ENCODE assay signal across 8 cellular contexts in the genomic region with DNA sequence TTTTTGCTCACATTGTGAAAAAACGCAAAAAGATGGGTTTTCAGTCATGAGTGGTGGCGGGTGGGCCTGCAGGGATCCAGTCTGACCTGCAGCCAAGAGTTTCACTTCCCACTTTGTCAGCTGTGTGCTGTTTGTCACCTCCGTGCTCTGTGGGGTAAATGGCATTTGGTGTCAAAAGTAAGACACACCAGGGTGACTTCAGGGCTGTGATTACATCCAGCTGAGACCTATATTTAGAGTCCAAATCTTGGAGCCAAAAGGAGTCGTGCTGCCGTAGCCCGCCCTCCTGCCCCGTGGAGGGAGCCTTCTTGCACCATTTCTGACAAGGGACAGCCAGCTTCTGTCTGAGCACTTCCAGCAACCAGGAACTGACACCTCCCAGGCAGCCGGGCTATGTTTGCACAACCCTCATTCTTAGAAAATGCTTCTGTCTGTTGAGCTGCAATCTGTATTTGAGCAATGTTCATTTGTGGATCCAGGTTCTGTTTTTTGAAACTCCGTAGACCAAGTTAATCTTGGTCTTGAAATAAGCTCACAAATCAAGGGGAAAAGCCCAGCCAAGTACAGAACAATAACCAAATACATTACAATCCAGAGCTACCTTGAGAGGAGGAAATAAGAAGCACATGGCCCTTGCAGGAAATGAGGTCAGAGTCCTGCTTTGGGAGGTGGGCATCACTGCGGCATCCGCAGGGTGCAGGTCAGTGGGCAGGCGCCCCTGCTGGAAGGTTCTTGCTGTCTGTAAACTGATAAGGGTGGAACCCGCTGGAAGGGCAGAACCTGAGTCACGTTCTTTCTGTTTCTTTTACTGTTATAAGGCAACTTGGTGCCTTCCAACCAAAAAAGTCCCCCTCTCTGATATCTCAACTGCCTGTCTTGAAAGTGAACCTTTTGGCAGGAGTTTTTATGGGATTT. TPM values are rescaled to one million over a fixed set of nuclear protein-coding genes. Genes with fewer than 3 reads are reported as not detected.
DNase-seq lines count a peak whose midpoint lies in the region; ATAC-seq, FAIRE-seq and TF ChIP-seq lines count a peak whose summit lies in the region.

No MANE protein-coding gene starts in this region.

- TF ChIP-seq POLR2A in GM12878 (IDR thresholded peaks at IDR 0.05; ENCODE audit: low read depth, low read length): no peak

- H3K36me3 ChIP-seq in BE2C: no peaks in the 10 kb centered on the region; the same call in 1 of the 2 replicates
- H3K36me3 ChIP-seq in GM12878 (ENCODE audit: control insufficient read depth in 2 of 2, insufficient read depth in 2 of 2, low read length in 1 of 2): no peaks in the 10 kb centered on the region

- in situ Hi-C loops in GM12878 (cut with MboI): no loop called here

- TF ChIP-seq RAD21 in GM12878 (IDR thresholded peaks at IDR 0.05; ENCODE audit: insufficient read depth, low read depth, low read length): 0 out of 2 replicates have a peak, but pooled peaks have one; percentile 7

- H3K79me2 ChIP-seq in GM12878 (ENCODE audit: control insufficient read depth, insufficient read depth, low read length): no peaks in the 10 kb centered on the region

- intact Hi-C loops in GM12878 (cut with micrococcal nuclease; ENCODE audit: unreplicated experiment): loop anchor here (5.0 to 10.0 kb wide), 2 partner anchors 46 to 231 kb away; no protein-coding TSS in a partner anchor

- H3K27me3 ChIP-seq in BE2C (no peaks in the 10 kb centered on the region), GM12878 (replicated peaks in 1 of 2; ENCODE audit: control insufficient read depth in 2 of 2, insufficient read depth in 2 of 2, low read length in 1 of 2) (no peaks in the 10 kb centered on the region)

- no peaks in the 10 kb centered on the region for H4K20me1 ChIP-seq in GM12878 (ENCODE audit: control insufficient read depth, insufficient read depth)

- H3K4me1 ChIP-seq in BE2C (peaks cover 29% of the 10 kb centered on the region), GM12878 (ENCODE audit: control insufficient read depth, insufficient read depth, low read length) (peaks cover 69% of the 10 kb centered on the region)

- 0% methylated on average over 14 of the region's 14 CpGs for WGBS in GM12878 (ENCODE audit: insufficient coverage, insufficient replicate concordance, low lambda C conversion rate, missing lambda C conversion rate)

- TF ChIP-seq CTCF in BE2C (IDR thresholded peaks at IDR 0.05; ENCODE audit: low read depth, low read length) (peak; percentile 51), GM12878 (IDR thresholded peaks at IDR 0.05 in 2 of 3, conservative IDR thresholded peaks at IDR 0.05 in 1 of 3; ENCODE audit: control insufficient read depth in 2 of 3, extremely low read depth in 1 of 3, insufficient read depth in 1 of 3, low read depth in 3 of 3, low read length in 3 of 3) (peak; percentile 37 to 47 (median 43); a peak in 4 of 6 replicates)

- peak overlapping the region; percentile 68 for H3K4me2 ChIP-seq in GM12878 (ENCODE audit: control insufficient read depth, insufficient read depth)

- CTCF ChIA-PET in GM12878 (lab: Yijun Ruan, JAX): interaction anchor here (0.6 to 10.6 kb wide), 16 partner anchors 9 to 304 kb away, joined by 3 to 151 read pairs (median 5); a partner anchor contains a TSS

- H3K4me3 ChIP-seq in BE2C (ENCODE audit: low read depth, low read length) (no peak overlapping the region), GM12878 (no peak overlapping the region; the same call in 1 of the 2 replicates)

- peak overlapping the region; percentile 45 for H2AFZ ChIP-seq in GM12878 (ENCODE audit: control insufficient read depth, low read depth, low read length)

- RAD21 ChIA-PET in GM12878 (lab: Charles Lee; ENCODE audit: unreplicated experiment): interaction anchor here (0.8 to 4.1 kb wide), 22 partner anchors 9 to 372 kb away, joined by 3 to 46 read pairs (median 6); a partner anchor contains a TSS

- H3K27ac ChIP-seq in GM12878 (ENCODE audit: control insufficient read depth, insufficient read depth): peak overlapping the region; percentile 84

- peak; percentile 91 to 98 for TF ChIP-seq EP300 in GM12878 (IDR thresholded peaks at IDR 0.05; ENCODE audit: borderline replicate concordance in 1 of 2, control insufficient read depth in 1 of 2, low read depth in 2 of 2, low read length in 2 of 2)

- SMC1A ChIA-PET in GM12878 (lab: Charles Lee; ENCODE audit: uncharacterized antibody, unreplicated experiment): interaction anchor here (0.7 to 7.8 kb wide), 24 partner anchors 9 to 809 kb away, joined by 3 to 77 read pairs (median 4); a partner anchor contains a TSS

- H3K9ac ChIP-seq in GM12878 (ENCODE audit: control insufficient read depth, insufficient read depth, low read length): peak overlapping the region; percentile 22; the same call in 1 of the 2 replicates

- DNase-seq in BE2C: peak; percentile 62
- peak; percentile 74 for DNase-seq in T-helper 9 cell
- DNase-seq in GM12878 (ENCODE audit: low read depth, low spot score): peak; percentile 82
- peak; percentile 38 for DNase-seq in kidney glomerular epithelial cell (lab: John Stamatoyannopoulos, UW)
- peak; percentile 75 to 79 for DNase-seq in stimulated activated CD4-positive, alpha-beta T cell treated with anti-CD3 and anti-CD28 coated beads, Interleukin-2, amount 100 ng/mL, for 24 hours
- DNase-seq in GDM1 (lab: John Stamatoyannopoulos, UW): no peak

- ATAC-seq in GM19351 (IDR thresholded peaks at IDR 0.05; ENCODE audit: unreplicated experiment) (peak; percentile 50), HG03571 (IDR thresholded peaks at IDR 0.05; ENCODE audit: unreplicated experiment) (peak; percentile 39), GM12878 (peak; percentile 71)

- H3K9me3 ChIP-seq in BE2C (no peaks in the 10 kb centered on the region), GM12878 (replicated peaks; ENCODE audit: control insufficient read depth, insufficient read depth, low read length) (no peaks in the 10 kb centered on the region)

- POLR2A ChIA-PET in GM12878 (lab: Charles Lee): interaction anchor here (0.5 to 3.2 kb wide), 12 partner anchors 10 to 302 kb away, joined by 3 to 38 read pairs (median 5); no protein-coding TSS in a partner anchor

- BruUV-seq in GM12878 (replicated peaks; lab: Mats Ljungman, UMichigan): no TSS peak

- peak; percentile 86 for FAIRE-seq in GM12878 (lab: Jason Lieb, UNC)

TF ChIP-seq in GM12878, 131 proteins besides CTCF, POLR2A, EP300 and RAD21 (continues in another document):
- TF ChIP-seq, protein P1, sequence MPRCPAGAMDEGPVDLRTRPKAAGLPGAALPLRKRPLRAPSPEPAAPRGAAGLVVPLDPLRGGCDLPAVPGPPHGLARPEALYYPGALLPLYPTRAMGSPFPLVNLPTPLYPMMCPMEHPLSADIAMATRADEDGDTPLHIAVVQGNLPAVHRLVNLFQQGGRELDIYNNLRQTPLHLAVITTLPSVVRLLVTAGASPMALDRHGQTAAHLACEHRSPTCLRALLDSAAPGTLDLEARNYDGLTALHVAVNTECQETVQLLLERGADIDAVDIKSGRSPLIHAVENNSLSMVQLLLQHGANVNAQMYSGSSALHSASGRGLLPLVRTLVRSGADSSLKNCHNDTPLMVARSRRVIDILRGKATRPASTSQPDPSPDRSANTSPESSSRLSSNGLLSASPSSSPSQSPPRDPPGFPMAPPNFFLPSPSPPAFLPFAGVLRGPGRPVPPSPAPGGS (IDR thresholded peaks at IDR 0.05; ENCODE audit: borderline replicate concordance, insufficient read depth, low read depth, low read length, poor library complexity, severe bottlenecking): peak; percentile 31
- TF ChIP-seq, protein P2, sequence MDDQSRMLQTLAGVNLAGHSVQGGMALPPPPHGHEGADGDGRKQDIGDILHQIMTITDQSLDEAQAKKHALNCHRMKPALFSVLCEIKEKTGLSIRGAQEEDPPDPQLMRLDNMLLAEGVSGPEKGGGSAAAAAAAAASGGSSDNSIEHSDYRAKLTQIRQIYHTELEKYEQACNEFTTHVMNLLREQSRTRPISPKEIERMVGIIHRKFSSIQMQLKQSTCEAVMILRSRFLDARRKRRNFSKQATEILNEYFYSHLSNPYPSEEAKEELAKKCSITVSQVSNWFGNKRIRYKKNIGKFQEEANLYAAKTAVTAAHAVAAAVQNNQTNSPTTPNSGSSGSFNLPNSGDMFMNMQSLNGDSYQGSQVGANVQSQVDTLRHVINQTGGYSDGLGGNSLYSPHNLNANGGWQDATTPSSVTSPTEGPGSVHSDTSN (IDR thresholded peaks at IDR 0.05; ENCODE audit: insufficient replicate concordance, low read depth, low read length): peak; percentile 67
- TF ChIP-seq ZNF217 (IDR thresholded peaks at IDR 0.05) (peak; percentile 55; the same call in 1 of the 2 replicates), RELA (IDR thresholded peaks at IDR 0.05; ENCODE audit: borderline replicate concordance, partially characterized antibody) (no peak), BRCA1 (IDR thresholded peaks at IDR 0.05; ENCODE audit: low read depth, low read length) (no peak), BHLHE40 (IDR thresholded peaks at IDR 0.05; ENCODE audit: borderline replicate concordance in 1 of 2, low read depth in 2 of 2, low read length in 1 of 2) (peak; percentile 88), MEF2B (IDR thresholded peaks at IDR 0.05; ENCODE audit: partially characterized antibody, poor library complexity, severe bottlenecking) (peak; percentile 84), TBL1XR1 (IDR thresholded peaks at IDR 0.05; ENCODE audit: low read depth, low read length) (peak; percentile 72; the same call in 1 of the 2 replicates), KAT2A (conservative IDR thresholded peaks at IDR 0.05; ENCODE audit: control insufficient read depth, low read depth, low read length) (no peak), SREBF2 (IDR thresholded peaks at IDR 0.05; ENCODE audit: low read length) (no peak), ESRRA (IDR thresholded peaks at IDR 0.05; ENCODE audit: low read length) (no peak)

RNA-seq across cellular contexts. Expression of a gene that starts 14.4 kb away (rescaled TPM):
- polyA plus RNA-seq in BE2C (2012; ENCODE audit: insufficient read depth, insufficient read length, low read depth): 9.5 TPM
- 8.0 TPM in 2 replicates for total RNA-seq in GM12878 (2013; cell fraction: nucleolus; rRNA removed)
- 8.8 and 9.2 TPM in 2 replicates for total RNA-seq in GM12878 (2014; rRNA removed)
- 5.3 and 6.2 TPM in 2 replicates for total RNA-seq in GM12878 (2014; rRNA removed; fragmentation: Illumina TruSeq; extraction: Trizol)
- 11.2 and 12.4 TPM in 2 replicates for total RNA-seq in GM12878 (2021)
- polyA plus RNA-seq in GM12878 (2011; ENCODE audit: low read depth): 1.2 TPM
- 14.0 and 19.3 TPM in 2 replicates for polyA plus RNA-seq in GM12878 (2011; rRNA removed)
- 23.8 and 25.9 TPM in 2 replicates for polyA plus RNA-seq in GM12878 (2011; cell fraction: cytosol; rRNA removed)
- 34.2 and 36.9 TPM in 2 replicates for polyA plus RNA-seq in GM12878 (2011; cell fraction: nucleus; rRNA removed)
- 1.5 and 4.0 TPM in 2 replicates for polyA plus RNA-seq in GM12878 (2012)
- polyA plus RNA-seq in GM12878 (2014; fragmentation: Illumina TruSeq; extraction: Trizol): 5.9 and 6.1 TPM in 2 replicates
- polyA plus RNA-seq in GM12878 (2014; fragmentation: Nextera tagmentation; extraction: Ambion mirVana): 1 to 10 TPM; 2.9 to 3.0 TPM
- 6.9 and 8.0 TPM in 2 replicates for polyA plus RNA-seq in GM12878 (2014; rRNA removed)
- polyA plus RNA-seq in GM12878 (2016; fragmentation: Nextera tagmentation; extraction: Ambion mirVana): 1 to 10 TPM in 1 of 2 experiments, under 1 TPM in 1; 0.59 to 1.3 TPM
- 25.7 and 35.5 TPM in 2 replicates for polyA minus RNA-seq in GM12878 (2011; rRNA and poly(A)+ RNA removed)
- 9.1 and 12.7 TPM in 2 replicates for polyA minus RNA-seq in GM12878 (2011; cell fraction: cytosol; rRNA and poly(A)+ RNA removed)
- polyA minus RNA-seq in GM12878 (2011; cell fraction: nucleus; rRNA and poly(A)+ RNA removed): 9.8 and 15.8 TPM in 2 replicates
